Comparison of ENCODE assay signal across 1 cellular context in genomic region chr6:34425498-34426410, GRCh38.
TF ChIP-seq lines count a peak whose summit lies in the region.

TSS of gene RPS10 (minus strand) at chr6:34426069. CDS start at chr6:34425221, 848 bp downstream.

TF ChIP-seq in K562, 482 proteins besides CTCF, POLR2A, EP300 and RAD21 (continued from another document and continues in another):
- TF ChIP-seq CLOCK (CRISPR knock-in tag; IDR thresholded peaks at IDR 0.05; ENCODE audit: borderline replicate concordance): no peak
- TF ChIP-seq E2F8 (IDR thresholded peaks at IDR 0.05; ENCODE audit: low read depth, partially characterized antibody): no peak
- TF ChIP-seq NFXL1 (CRISPR knock-in tag; IDR thresholded peaks at IDR 0.05): 0 out of 2 replicates have a peak, but pooled peaks have one; percentile 46
- no peak for TF ChIP-seq PATZ1 (CRISPR knock-in tag; IDR thresholded peaks at IDR 0.05; ENCODE audit: borderline replicate concordance)
- no peak for TF ChIP-seq FOXJ3 (CRISPR knock-in tag; IDR thresholded peaks at IDR 0.05)
- TF ChIP-seq ARID2 (IDR thresholded peaks at IDR 0.05): no peak
- TF ChIP-seq CREB1 (IDR thresholded peaks at IDR 0.05): peak; percentile 75
- peak; percentile 54; the same call in 1 of the 2 replicates for TF ChIP-seq CREB1 (CRISPR knock-in tag; IDR thresholded peaks at IDR 0.05)
- TF ChIP-seq SREBF1 (IDR thresholded peaks at IDR 0.05; ENCODE audit: borderline replicate concordance, low read depth, low read length): no peak
- no peak for TF ChIP-seq ZNF274 (IDR thresholded peaks at IDR 0.05; ENCODE audit: borderline replicate concordance, low read depth, low read length)
- TF ChIP-seq FIP1L1 (IDR thresholded peaks at IDR 0.05; ENCODE audit: low read depth, low read length, poor library complexity, severe bottlenecking): peak; percentile 57
- peak; percentile 52; the same call in 1 of the 2 replicates for TF ChIP-seq KLF13 (tag; IDR thresholded peaks at IDR 0.05; ENCODE audit: borderline replicate concordance, low read depth)
- no peak for TF ChIP-seq ARNT (IDR thresholded peaks at IDR 0.05)
- no peak for TF ChIP-seq IFI16 (CRISPR knock-in tag; IDR thresholded peaks at IDR 0.05)
- peak; percentile 78; the same call in 1 of the 2 replicates for TF ChIP-seq HBP1 (CRISPR knock-in tag; IDR thresholded peaks at IDR 0.05)
- peak; percentile 56; the same call in 1 of the 2 replicates for TF ChIP-seq BHLHE40 (IDR thresholded peaks at IDR 0.05; ENCODE audit: low read length)
- TF ChIP-seq SMARCA5 (IDR thresholded peaks at IDR 0.05): no peak
- TF ChIP-seq RBM22 (IDR thresholded peaks at IDR 0.05; ENCODE audit: low read depth, low read length, poor library complexity, severe bottlenecking): peak; percentile 81
- no peak for TF ChIP-seq HES1 (IDR thresholded peaks at IDR 0.05; ENCODE audit: low read depth)
- TF ChIP-seq SRSF3 (IDR thresholded peaks at IDR 0.05; ENCODE audit: insufficient read depth, low read length): no peak
- TF ChIP-seq SREBF2 (CRISPR knock-in tag; IDR thresholded peaks at IDR 0.05): no peak
- peak; percentile 64 for TF ChIP-seq NFIC (IDR thresholded peaks at IDR 0.05)
- no peak for TF ChIP-seq ATF2 (CRISPR knock-in tag; IDR thresholded peaks at IDR 0.05)
- no peak; the same call in 1 of the 2 replicates for TF ChIP-seq TEAD4 (IDR thresholded peaks at IDR 0.05; ENCODE audit: low read length)
- 0 out of 2 replicates have a peak, but pooled peaks have one; percentile 55 for TF ChIP-seq TEAD4 (CRISPR knock-in tag; IDR thresholded peaks at IDR 0.05; ENCODE audit: borderline replicate concordance)
- no peak for TF ChIP-seq BRF2 (IDR thresholded peaks at IDR 0.05; ENCODE audit: borderline replicate concordance, insufficient read depth, insufficient read length)
- no peak for TF ChIP-seq NCOA4 (IDR thresholded peaks at IDR 0.05; ENCODE audit: partially characterized antibody)
- no peak for TF ChIP-seq ZNF507 (tag; conservative IDR thresholded peaks at IDR 0.05)
- no peak for TF ChIP-seq ZKSCAN8 (CRISPR knock-in tag; IDR thresholded peaks at IDR 0.05)
- TF ChIP-seq JUNB (CRISPR knock-in tag; conservative IDR thresholded peaks at IDR 0.05): no peak
- peak; percentile 48 to 51 for TF ChIP-seq AFF1 (IDR thresholded peaks at IDR 0.05; ENCODE audit: low read depth in 1 of 2, partially characterized antibody in 2 of 2)
- no peak for TF ChIP-seq POU5F1 (IDR thresholded peaks at IDR 0.05; ENCODE audit: borderline replicate concordance, low read depth, low read length, partially characterized antibody)
- TF ChIP-seq NFIX (CRISPR knock-in tag; IDR thresholded peaks at IDR 0.05; ENCODE audit: low read depth): no peak
- TF ChIP-seq OTX1 (CRISPR knock-in tag; IDR thresholded peaks at IDR 0.05): no peak
- no peak for TF ChIP-seq ZNF133 (CRISPR knock-in tag; IDR thresholded peaks at IDR 0.05)
- no peak for TF ChIP-seq TAF15 (IDR thresholded peaks at IDR 0.05; ENCODE audit: low read depth, low read length)
- no peak for TF ChIP-seq XRCC4 (IDR thresholded peaks at IDR 0.05; ENCODE audit: extremely low read depth, insufficient read depth, insufficient read length)
- 0 out of 2 replicates have a peak, but pooled peaks have one; percentile 46 for TF ChIP-seq XRCC5 (IDR thresholded peaks at IDR 0.05; ENCODE audit: low read depth, low read length)
- TF ChIP-seq NR4A1 (CRISPR knock-in tag; IDR thresholded peaks at IDR 0.05): 0 out of 2 replicates have a peak, but pooled peaks have one; percentile 71
- TF ChIP-seq NR4A1 (tag; IDR thresholded peaks at IDR 0.05): peak; percentile 63; the same call in 1 of the 2 replicates
- TF ChIP-seq ZNF589 (CRISPR knock-in tag; IDR thresholded peaks at IDR 0.05; ENCODE audit: low read depth): 0 out of 2 replicates have a peak, but pooled peaks have one; percentile 9
- peak; percentile 51; the same call in 1 of the 2 replicates for TF ChIP-seq VEZF1 (CRISPR knock-in tag; IDR thresholded peaks at IDR 0.05)
- no peak for TF ChIP-seq CREB5 (CRISPR knock-in tag; IDR thresholded peaks at IDR 0.05)
- no peak for TF ChIP-seq HEY1 (CRISPR knock-in tag; IDR thresholded peaks at IDR 0.05; ENCODE audit: borderline replicate concordance)
- peak; percentile 87 for TF ChIP-seq FOXP1 (CRISPR knock-in tag; IDR thresholded peaks at IDR 0.05)
